Comparison of ENCODE assay signal across 8 cellular contexts in the genomic region with DNA sequence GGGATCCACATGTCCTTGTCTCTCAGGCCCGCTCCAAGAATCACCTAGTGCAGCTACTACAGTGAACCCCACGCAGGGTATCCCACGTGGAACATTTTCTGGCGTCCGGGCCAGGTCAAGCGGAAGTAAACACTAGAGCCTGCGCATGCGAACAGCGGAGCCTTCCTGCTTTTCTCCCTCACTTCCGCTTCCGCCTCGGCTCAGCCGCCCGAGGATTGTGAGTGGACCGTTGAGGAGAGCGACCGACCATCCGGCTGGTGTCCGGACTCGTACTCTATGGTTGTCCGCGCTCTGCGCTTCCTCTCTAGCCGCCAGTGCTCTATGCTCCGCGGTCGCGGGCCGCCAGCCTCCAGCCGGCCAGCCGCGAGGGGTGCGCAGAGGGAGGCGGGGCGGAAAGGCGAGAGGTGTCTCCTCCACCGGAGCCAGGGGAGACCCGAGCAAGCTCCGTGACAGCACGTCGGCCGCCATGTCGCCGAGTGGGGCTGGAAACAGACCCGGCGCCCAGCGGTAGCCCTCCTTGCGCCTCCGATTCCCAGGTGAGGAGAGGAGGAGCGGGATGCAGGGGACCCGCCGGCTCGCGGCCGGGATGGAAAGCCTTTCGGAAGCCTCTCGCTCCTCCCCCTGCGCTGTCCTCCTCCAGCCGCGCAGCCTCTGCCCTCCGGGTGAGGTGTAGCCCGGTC.
DNase-seq lines count a peak whose midpoint lies in the region; ATAC-seq, FAIRE-seq and TF ChIP-seq lines count a peak whose summit lies in the region.

Gene CNST (plus strand): TSS at position 329 of the 680 bp plus-strand sequence. CDS start 25,107 bp downstream, outside the sequence.
Gene TFB2M (minus strand): TSS at position 134 of the 680 bp plus-strand sequence. CDS start 123 bp downstream, at position 11.

- peak; percentile 93 for ATAC-seq in GM19023 (IDR thresholded peaks at IDR 0.05; ENCODE audit: unreplicated experiment)
- peak; percentile 95 for ATAC-seq in HG03280 (IDR thresholded peaks at IDR 0.05; ENCODE audit: unreplicated experiment)
- ATAC-seq in activated CD4-positive, CD25-positive, alpha-beta regulatory T cell treated with anti-CD3 and anti-CD28 coated beads, Interleukin-2, amount 50 U/mL, for 24 hours = peak; percentile 86 to 89

- no peak for TF ChIP-seq CTCF in AG09309 (IDR thresholded peaks at IDR 0.05; ENCODE audit: control insufficient read depth, insufficient read depth, low read depth, low read length, missing control alignments)

- peak; percentile 51 for FAIRE-seq in islet of Langerhans (lab: Jason Lieb, UNC)

- DNase-seq in AG09309 (ENCODE audit: low read depth) = peak; percentile 97
- peak; percentile 88 for DNase-seq in NCI-H345 treated with DMSO at 0.1 percent for 48 hours (lab: John Stamatoyannopoulos, UW; ENCODE audit: unreplicated experiment)
- DNase-seq in cerebellar cortex (ENCODE audit: low spot score) = peak; percentile 99
- DNase-seq in stimulated activated CD4-positive, alpha-beta T cell treated with anti-CD3 and anti-CD28 coated beads, Interleukin-12 subunit alpha, Interleukin-12 subunit beta, amount 100 ng/mL, for 4 hours = peak; percentile 88

- peak within 1 kb of the TSS; percentile 75 for H3K4me3 ChIP-seq in AG09309 (ENCODE audit: control insufficient read depth, low read depth, low read length)

Comparison
In these comparisons a context has a peak if more than half of its experiments do, and no peak if none do; other contexts are left out.
1. Peak in every context shown above with its lines: DNase-seq, ATAC-seq and H3K4me3 ChIP-seq.